2 cellular contexts compared by ENCODE assay signal in the genomic region with DNA sequence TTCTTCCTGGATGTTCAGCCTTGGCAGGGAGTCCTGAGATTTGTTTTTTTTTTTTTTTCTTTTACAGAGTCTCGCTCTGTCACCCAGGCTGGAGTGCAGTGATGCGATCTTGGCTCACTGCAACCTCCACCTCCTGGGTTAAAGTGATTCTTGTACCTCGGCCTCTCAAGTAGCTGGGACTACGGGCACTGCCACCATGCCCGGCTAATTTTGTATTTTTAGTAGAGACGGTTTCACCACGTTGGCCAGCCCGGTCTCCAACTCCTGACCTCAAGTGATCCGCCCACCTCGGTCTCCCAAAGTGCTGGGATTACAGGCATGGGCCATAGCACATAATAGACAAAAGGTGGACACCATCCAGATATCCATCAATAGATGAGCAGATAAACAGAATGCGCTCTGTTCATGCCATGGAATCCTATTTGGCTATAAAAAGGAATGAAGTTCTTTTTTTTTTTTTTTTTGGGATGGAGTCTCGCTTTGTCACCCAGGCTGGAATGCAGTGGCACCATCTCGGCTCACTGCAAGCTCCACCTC. TPM values are rescaled to one million over a fixed set of nuclear protein-coding genes. Genes with fewer than 3 reads are reported as not detected.
"Had no signal": no experiment of that assay in that cellular context is flagged by ENCODE, and none has a peak within 500 bp of the region (broad histone marks: within the 10 kb centered on the region; RNA-seq: fewer than 3 reads in every experiment).

No MANE protein-coding gene starts in this region.

RNA-seq across cellular contexts. Expression of gene MORN3, which starts 10.3 kb away (rescaled TPM):
- total RNA-seq: left ventricle myocardium inferior, vagina had no signal
